In genomic region chrX:4265036-4265435, GRCh38 we compare ENCODE assay signal across 23 cellular contexts.
DNase-seq lines count a peak whose midpoint lies in the region; ATAC-seq and TF ChIP-seq lines count a peak whose summit lies in the region.
"Had no signal": no experiment of that assay in that cellular context is flagged by ENCODE, and none has a peak within 500 bp of the region (broad histone marks: within the 10 kb centered on the region; RNA-seq: fewer than 3 reads in every experiment).

No MANE protein-coding gene starts in this region.

- TF ChIP-seq CTCF in WTC11 (IDR thresholded peaks at IDR 0.05) (no peak), endodermal cell (conservative IDR thresholded peaks at IDR 0.05) (peak; percentile 36), dorsolateral prefrontal cortex (IDR thresholded peaks at IDR 0.05 in 54 of 56, conservative IDR thresholded peaks at IDR 0.05 in 2 of 56; ENCODE audit: low read depth in 1 of 56, partially characterized antibody in 56 of 56) (no peak)

- no peaks in the 10 kb centered on the region for H3K4me1 ChIP-seq in endodermal cell (ENCODE audit: control insufficient read depth, insufficient read depth, low read length)
- H3K4me1 ChIP-seq: BLaER1, Caco-2 had no signal

- no peak overlapping the region for H3K27ac Mint-ChIP-seq in WTC11
- H3K27ac Mint-ChIP-seq in endodermal cell: no peak overlapping the region
- H3K27ac Mint-ChIP-seq: B cell; CD4-positive, CD25-positive, alpha-beta regulatory T cell; CD8-positive, alpha-beta T cell had no signal

- 91 to 100% methylated on average over 1 to 4 of the region's 4 CpGs for WGBS in endodermal cell (ENCODE audit: insufficient coverage in 1 of 2, insufficient read length in 1 of 2), 2 experiments

- CTCF ChIA-PET in WTC11 (lab: Charles Lee): no interaction called here

- H3K9me3 Mint-ChIP-seq in WTC11: peaks cover 7% of the 10 kb centered on the region; the same call in 1 of the 2 replicates
- H3K9me3 Mint-ChIP-seq in endodermal cell: no peaks in the 10 kb centered on the region
- H3K9me3 Mint-ChIP-seq: CD8-positive, alpha-beta T cell had no signal

- no peaks in the 10 kb centered on the region for H3K9me3 ChIP-seq in endodermal cell (ENCODE audit: control insufficient read depth, low read length)
- H3K9me3 ChIP-seq: BLaER1, Caco-2 had no signal

- DNase-seq in NCI-H748 (lab: John Stamatoyannopoulos, UW; ENCODE audit: unreplicated experiment) (peak; percentile 23), NCI-H748 treated with DMSO at 0.1 percent for 48 hours (lab: John Stamatoyannopoulos, UW) (no peak), NCI-H69 (lab: John Stamatoyannopoulos, UW) (peak; percentile 26), WTC11 (ENCODE audit: low spot score) (no peak), endodermal cell (no peak), dorsolateral prefrontal cortex (no peak), DMS53 (lab: John Stamatoyannopoulos, UW) (no peak)
- DNase-seq: 8988T; Caco-2; CD4-positive, CD25-positive, alpha-beta regulatory T cell; CD8-positive, alpha-beta T cell; DMS153; DMS79; EL; GDM1; GOT3; H7 had no signal

- H3K4me1 Mint-ChIP-seq in WTC11 (peaks cover 23% of the 10 kb centered on the region), endodermal cell (peaks cover 17% of the 10 kb centered on the region)
- H3K4me1 Mint-ChIP-seq: B cell had no signal

- H3K27me3 ChIP-seq in endodermal cell (ENCODE audit: control insufficient read depth, insufficient read depth, low read length, poor library complexity, severe bottlenecking) (no peaks in the 10 kb centered on the region), dorsolateral prefrontal cortex (peaks cover 0 to 30% (median 0%) of the 10 kb centered on the region in 45 donors)
- H3K27me3 ChIP-seq: BLaER1 had no signal

- no peak for ATAC-seq in WTC11
- no peak for ATAC-seq in HG02588 (IDR thresholded peaks at IDR 0.05; ENCODE audit: unreplicated experiment)
- ATAC-seq: CD8-positive, alpha-beta T cell; GM12878; HCT116 had no signal

- H3K36me3 ChIP-seq in endodermal cell (ENCODE audit: control insufficient read depth, insufficient read depth, low read length): no peaks in the 10 kb centered on the region
- H3K36me3 ChIP-seq: BLaER1 had no signal

- H3K27me3 Mint-ChIP-seq in WTC11 (ENCODE audit: low read depth) (no peaks in the 10 kb centered on the region), endodermal cell (ENCODE audit: insufficient read depth) (no peaks in the 10 kb centered on the region)
- H3K27me3 Mint-ChIP-seq: B cell; CD4-positive, CD25-positive, alpha-beta regulatory T cell had no signal

- no peaks in the 10 kb centered on the region for H3K36me3 Mint-ChIP-seq in WTC11
- no peaks in the 10 kb centered on the region for H3K36me3 Mint-ChIP-seq in endodermal cell (ENCODE audit: low read depth)
- H3K36me3 Mint-ChIP-seq: CD4-positive, CD25-positive, alpha-beta regulatory T cell; CD8-positive, alpha-beta T cell had no signal

- intact Hi-C loops in dorsolateral prefrontal cortex (cut with DNase I): no loop called here

- H3K27ac ChIP-seq in endodermal cell (ENCODE audit: low read depth, low read length): no peak overlapping the region
- no peak overlapping the region for H3K27ac ChIP-seq in dorsolateral prefrontal cortex
- H3K27ac ChIP-seq: BLaER1, C4-2B had no signal

- H3K9ac ChIP-seq in endodermal cell (ENCODE audit: extremely low read depth, low read length, poor library complexity, severe bottlenecking): no peak overlapping the region
- H3K9ac ChIP-seq: BLaER1 had no signal

- no peak overlapping the region for H3K4me3 ChIP-seq in endodermal cell (ENCODE audit: low read length)
- no peak overlapping the region for H3K4me3 ChIP-seq in dorsolateral prefrontal cortex
- H3K4me3 ChIP-seq: BLaER1, GM12878 had no signal

- H3K4me3 Mint-ChIP-seq in WTC11 (no peak overlapping the region), endodermal cell (no peak overlapping the region)
- H3K4me3 Mint-ChIP-seq: B cell; CD4-positive, CD25-positive, alpha-beta regulatory T cell; CD8-positive, alpha-beta T cell had no signal

- POLR2A ChIA-PET in WTC11 (lab: Charles Lee): no interaction called here

TF ChIP-seq in WTC11, 78 proteins besides CTCF, POLR2A, EP300 and RAD21:
- TF ChIP-seq NR3C1 (CRISPR knock-in tag; conservative IDR thresholded peaks at IDR 0.05; ENCODE audit: low read depth) (no peak), NFATC4 (CRISPR knock-in tag; IDR thresholded peaks at IDR 0.05) (no peak), RORB (CRISPR knock-in tag; IDR thresholded peaks at IDR 0.05) (no peak), FOXJ3 (CRISPR knock-in tag; IDR thresholded peaks at IDR 0.05; ENCODE audit: borderline replicate concordance) (no peak), ZNF121 (CRISPR knock-in tag; IDR thresholded peaks at IDR 0.05) (peak; percentile 97), PREB (CRISPR knock-in tag; IDR thresholded peaks at IDR 0.05; ENCODE audit: borderline replicate concordance) (no peak)

Comparison
In these comparisons a context has a peak if more than half of its experiments do, and no peak if none do; other contexts are left out.
1. DNase-seq: peak in NCI-H748 (single experiment) and NCI-H69 (single experiment); none in NCI-H748 treated with DMSO at 0.1 percent for 48 hours (single experiment), WTC11 (single experiment), endodermal cell (single experiment), dorsolateral prefrontal cortex (0 of 10) and DMS53 (single experiment).